In the genomic region with DNA sequence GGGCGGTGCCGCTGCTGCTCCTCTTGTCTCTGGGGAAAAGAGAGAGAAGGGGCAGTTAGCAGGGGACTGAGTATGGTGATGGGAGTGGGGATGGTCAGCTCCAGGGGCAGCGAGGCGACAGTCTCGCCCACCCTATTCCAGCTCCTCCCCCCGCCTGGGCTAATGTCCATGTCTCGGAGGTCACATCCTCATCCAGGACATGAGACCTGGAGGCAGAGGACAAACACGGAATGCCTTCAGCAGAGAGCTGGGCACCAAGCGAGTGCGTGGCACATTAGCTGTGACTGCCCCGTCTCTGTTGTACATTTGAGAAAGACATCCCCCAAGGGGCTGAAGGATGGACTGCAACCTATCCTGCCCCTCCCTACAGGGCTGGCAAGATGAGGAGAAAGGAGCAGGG, we compare ENCODE assay signal across 27 cellular contexts.
"Had no signal": no experiment of that assay in that cellular context is flagged by ENCODE, and none has a peak within 500 bp of the region (broad histone marks: within the 10 kb centered on the region; RNA-seq: fewer than 3 reads in every experiment).

No MANE protein-coding gene starts in this region.

- H3K27me3 Mint-ChIP-seq: activated B cell treated with CpG ODN at 0.5 μM for 24 hours; activated CD4-positive, alpha-beta T cell treated with anti-CD3 and anti-CD28 coated beads for 36 hours; activated naive CD8-positive, alpha-beta T cell treated with anti-CD3 and anti-CD28 coated beads for 36 hours; activated T-cell treated with anti-CD3 and anti-CD28 coated beads, Interleukin-2, amount 50 U/mL, for 24 hours; activated T-helper 17 cell treated with anti-CD3 and anti-CD28 coated beads, Interleukin-2, amount 50 U/mL, for 72 hours; effector memory CD8-positive, alpha-beta T cell had no signal

- H3K27ac ChIP-seq: colonic mucosa, esophagus muscularis mucosa, left ventricle myocardium inferior, testis, vagina had no signal

- H3K36me3 Mint-ChIP-seq: natural killer cell had no signal

- FAIRE-seq: bronchial epithelial cell, frontal cortex, small intestine had no signal

- H3K9me3 ChIP-seq: colonic mucosa, esophagus muscularis mucosa, left ventricle myocardium inferior, testis, vagina had no signal

- DNase-seq: activated B cell treated with CpG ODN at 0.5 μM for 24 hours; activated CD4-positive, alpha-beta T cell treated with anti-CD3 and anti-CD28 coated beads for 36 hours; activated CD4-positive, alpha-beta T cell treated with anti-CD3 and anti-CD28 coated beads, Interleukin-2, amount 50 U/mL, for 4 hours; activated CD8-positive, alpha-beta memory T cell treated with anti-CD3 and anti-CD28 coated beads for 24 hours; activated CD8-positive, alpha-beta memory T cell treated with anti-CD3 and anti-CD28 coated beads, Interleukin-2, amount 50 U/mL, for 4 hours; activated naive CD8-positive, alpha-beta T cell treated with anti-CD3 and anti-CD28 coated beads for 36 hours; activated T-cell treated with anti-CD3 and anti-CD28 coated beads, Interleukin-2, amount 50 U/mL, for 24 hours; colonic mucosa; dorsolateral prefrontal cortex; effector memory CD8-positive, alpha-beta T cell; hippocampal formation; left ventricle myocardium inferior; natural killer cell; nucleus accumbens; small intestine; stimulated activated CD4-positive, alpha-beta T cell treated with anti-CD3 and anti-CD28 coated beads, Interleukin-2, amount 100 ng/mL, for 24 hours; T-helper 9 cell; testis; trophoblast cell had no signal

- H3K27me3 ChIP-seq: colonic mucosa, dorsolateral prefrontal cortex, testis, vagina had no signal

- H3K36me3 ChIP-seq: colonic mucosa had no signal

- H3K4me3 ChIP-seq: colonic mucosa, dorsolateral prefrontal cortex, esophagus muscularis mucosa, left ventricle myocardium inferior, testis, vagina had no signal

- H3K9me3 Mint-ChIP-seq: activated B cell treated with CpG ODN at 0.5 μM for 24 hours; activated naive CD8-positive, alpha-beta T cell treated with anti-CD3 and anti-CD28 coated beads for 36 hours; activated T-cell treated with anti-CD3 and anti-CD28 coated beads, Interleukin-2, amount 50 U/mL, for 24 hours; activated T-helper 17 cell treated with anti-CD3 and anti-CD28 coated beads, Interleukin-2, amount 50 U/mL, for 72 hours; effector memory CD8-positive, alpha-beta T cell; mesothelial cell of epicardium; natural killer cell; stimulated activated effector memory CD8-positive, alpha-beta T cell treated with anti-CD3 and anti-CD28 coated beads, Interleukin-12 subunit alpha, Interleukin-12 subunit beta, amount 100 ng/mL, for 72 hours had no signal

- H3K4me3 Mint-ChIP-seq: activated B cell treated with CpG ODN at 0.5 μM for 24 hours; activated CD4-positive, alpha-beta T cell treated with anti-CD3 and anti-CD28 coated beads for 36 hours; activated naive CD8-positive, alpha-beta T cell treated with anti-CD3 and anti-CD28 coated beads for 36 hours; activated T-cell treated with anti-CD3 and anti-CD28 coated beads, Interleukin-2, amount 50 U/mL, for 24 hours; activated T-helper 17 cell treated with anti-CD3 and anti-CD28 coated beads, Interleukin-2, amount 50 U/mL, for 72 hours; effector memory CD8-positive, alpha-beta T cell; mesothelial cell of epicardium; natural killer cell; stimulated activated effector memory CD8-positive, alpha-beta T cell treated with anti-CD3 and anti-CD28 coated beads, Interleukin-12 subunit alpha, Interleukin-12 subunit beta, amount 100 ng/mL, for 72 hours had no signal

- ATAC-seq: activated CD4-positive, alpha-beta T cell treated with anti-CD3 and anti-CD28 coated beads for 36 hours; activated T-helper 17 cell treated with anti-CD3 and anti-CD28 coated beads, Interleukin-2, amount 50 U/mL, for 72 hours; effector memory CD8-positive, alpha-beta T cell; natural killer cell; sciatic nerve; stimulated activated effector memory CD8-positive, alpha-beta T cell treated with anti-CD3 and anti-CD28 coated beads, Interleukin-12 subunit alpha, Interleukin-12 subunit beta, amount 100 ng/mL, for 72 hours had no signal

- H3K27ac Mint-ChIP-seq: activated B cell treated with CpG ODN at 0.5 μM for 24 hours; activated CD4-positive, alpha-beta T cell treated with anti-CD3 and anti-CD28 coated beads for 36 hours; activated naive CD8-positive, alpha-beta T cell treated with anti-CD3 and anti-CD28 coated beads for 36 hours; activated T-cell treated with anti-CD3 and anti-CD28 coated beads, Interleukin-2, amount 50 U/mL, for 24 hours; activated T-helper 17 cell treated with anti-CD3 and anti-CD28 coated beads, Interleukin-2, amount 50 U/mL, for 72 hours; effector memory CD8-positive, alpha-beta T cell; mesothelial cell of epicardium; natural killer cell had no signal
